ENCODE assay signal across 28 cellular contexts in genomic region chr1:192675716-192676115, GRCh38. TPM values are rescaled to one million over a fixed set of nuclear protein-coding genes. Genes with fewer than 3 reads are reported as not detected.
"Had no signal": no experiment of that assay in that cellular context is flagged by ENCODE, and none has a peak within 500 bp of the region (broad histone marks: within the 10 kb centered on the region; RNA-seq: fewer than 3 reads in every experiment).

No MANE protein-coding gene starts in this region.

- H3K4me1 ChIP-seq: Peyer's patch, SJCRH30 had no signal

- H3K36me3 ChIP-seq: MG63, Peyer's patch, SJCRH30 had no signal

- ATAC-seq: HepG2, Right ventricle myocardium inferior, T-cell had no signal

- H3K4me2 ChIP-seq: PC-9 had no signal

- DNase-seq: IMR-90; Karpas-422; KG1; MG63; NCI-H1092; NCI-H1105 treated with DMSO at 0.1 percent for 48 hours; NCI-H1417 treated with DMSO at 0.1 percent for 48 hours; NCI-H146; NCI-H1694 treated with DMSO at 0.1 percent for 48 hours; NCI-H1930; NCI-H2081; NCI-H2107; NCI-H2227 treated with DMSO at 0.1 percent for 48 hours; NCI-H524; NCI-H526 treated with DMSO at 0.1 percent for 48 hours; NCI-H748 treated with DMSO at 0.1 percent for 48 hours; NK-92 treated with Interleukin-12 subunit alpha and Interleukin-12 subunit beta, amount 100 ng/mL, for 24 hours; OCI-M1; PC-9; Peyer's patch; SHP77 treated with DMSO at 0.1 percent for 48 hours; SJCRH30; SW 1271; T-cell had no signal

- H3K27me3 ChIP-seq: MG63, Peyer's patch, SJCRH30 had no signal

- H3K27ac ChIP-seq: PC-9, Peyer's patch, SJCRH30 had no signal

- FAIRE-seq: HepG2 had no signal

- H3K4me3 ChIP-seq: MG63, PC-9, Peyer's patch, SJCRH30 had no signal

- H3K9me3 ChIP-seq: Peyer's patch, SJCRH30 had no signal

RNA-seq across cellular contexts. Expression of gene RGS13, which starts 39.8 kb away (rescaled TPM):
- total RNA-seq: HepG2, HT1080, IMR-90, NCI-H460, PC-9, Right ventricle myocardium inferior, SJCRH30 had no signal
- polyA plus RNA-seq: HepG2, IMR-90 had no signal
